ENCODE assay signal across 25 cellular contexts in genomic region chr3:126338796-126339241, GRCh38. TPM values are rescaled to one million over a fixed set of nuclear protein-coding genes. Genes with fewer than 3 reads are reported as not detected.
DNase-seq lines count a peak whose midpoint lies in the region; ATAC-seq and TF ChIP-seq lines count a peak whose summit lies in the region.
"Had no signal": no experiment of that assay in that cellular context is flagged by ENCODE, and none has a peak within 500 bp of the region (broad histone marks: within the 10 kb centered on the region; RNA-seq: fewer than 3 reads in every experiment).

No MANE protein-coding gene starts in this region.

- H3K36me3 ChIP-seq in ovary (no peaks in the 10 kb centered on the region), uterus (no peaks in the 10 kb centered on the region)

- no peaks in the 10 kb centered on the region for H3K27me3 ChIP-seq in ovary
- no peaks in the 10 kb centered on the region for H3K27me3 ChIP-seq in uterus
- H3K27me3 ChIP-seq: upper lobe of left lung had no signal

- H3K36me3 Mint-ChIP-seq in activated naive CD8-positive, alpha-beta T cell treated with anti-CD3 and anti-CD28 coated beads, Interleukin-2, amount 10 ng/mL, durations not matched to agents 7 days and 5 days: no peaks in the 10 kb centered on the region
- H3K36me3 Mint-ChIP-seq in activated naive CD8-positive, alpha-beta T cell treated with anti-CD3 and anti-CD28 coated beads for 36 hours: no peaks in the 10 kb centered on the region

- TF ChIP-seq CTCF in ovary (IDR thresholded peaks at IDR 0.05) (no peak), uterus (IDR thresholded peaks at IDR 0.05) (no peak)

- no peaks in the 10 kb centered on the region for H3K9me3 ChIP-seq in ovary
- no peaks in the 10 kb centered on the region for H3K9me3 ChIP-seq in uterus
- H3K9me3 ChIP-seq: upper lobe of left lung had no signal

- TF ChIP-seq POLR2A in ovary (IDR thresholded peaks at IDR 0.05) (no peak), uterus (IDR thresholded peaks at IDR 0.05) (no peak)

- no peak for TF ChIP-seq EP300 in ovary (IDR thresholded peaks at IDR 0.05)

- no peak overlapping the region for H3K4me3 ChIP-seq in ovary
- no peak overlapping the region for H3K4me3 ChIP-seq in uterus
- H3K4me3 ChIP-seq: upper lobe of left lung had no signal

- ATAC-seq in activated naive CD8-positive, alpha-beta T cell treated with anti-CD3 and anti-CD28 coated beads, Interleukin-2, amount 10 ng/mL, durations not matched to agents 7 days and 5 days (ENCODE audit: low read depth): no peak
- ATAC-seq in left ventricle myocardium superior: peak; percentile 9
- no peak for ATAC-seq in HG03354 (IDR thresholded peaks at IDR 0.05; ENCODE audit: poor library complexity, severe bottlenecking, unreplicated experiment)
- ATAC-seq: effector memory CD8-positive, alpha-beta T cell had no signal

- WGBS in ovary, 3 donors: 63 to 71% (median 67%) methylated on average over 14 of the region's 14 CpGs

- no peak overlapping the region for H3K4me3 Mint-ChIP-seq in activated naive CD8-positive, alpha-beta T cell treated with anti-CD3 and anti-CD28 coated beads, Interleukin-2, amount 10 ng/mL, durations not matched to agents 7 days and 5 days
- H3K4me3 Mint-ChIP-seq in activated naive CD8-positive, alpha-beta T cell treated with anti-CD3 and anti-CD28 coated beads for 36 hours: no peak overlapping the region
- H3K4me3 Mint-ChIP-seq: CD4-positive, alpha-beta T cell; central memory CD8-positive, alpha-beta T cell; effector memory CD8-positive, alpha-beta T cell; nephron; T-helper 1 cell treated with Interleukin-12 subunit alpha and Interleukin-12 subunit beta and Interleukin-4 antibody, amounts not matched to agents 30 μg/mL and 1 μg/mL, for 36 hours had no signal

- POLR2A ChIA-PET in activated naive CD8-positive, alpha-beta T cell treated with anti-CD3 and anti-CD28 coated beads, Interleukin-2, amount 10 ng/mL, durations not matched to agents 7 days and 5 days (lab: Charles Lee): no interaction called here

- peak; percentile 16 for DNase-seq in activated naive CD8-positive, alpha-beta T cell treated with anti-CD3 and anti-CD28 coated beads, Interleukin-2, amount 10 ng/mL, durations not matched to agents 7 days and 5 days
- DNase-seq in activated naive CD8-positive, alpha-beta T cell treated with anti-CD3 and anti-CD28 coated beads for 36 hours: no peak
- DNase-seq in left ventricle myocardium superior: peak; percentile 38
- DNase-seq in ovary: peak in 3 of 5 donors; percentile 15 to 34 (median 21)
- peak; percentile 10 to 16 for DNase-seq in uterus
- DNase-seq in SW480 (ENCODE audit: low spot score): no peak
- no peak for DNase-seq in stimulated activated CD4-positive, alpha-beta T cell treated with anti-CD3 and anti-CD28 coated beads, Interleukin-1b, Interleukin-23, amount 100 ng/mL, for 48 hours
- DNase-seq: activated gamma-delta T cell; amygdala; DMS79; effector memory CD8-positive, alpha-beta T cell; Kasumi-1; mesendoderm; NCI-H1436; NCI-H446; stimulated activated CD4-positive, alpha-beta T cell treated with anti-CD3 and anti-CD28 coated beads, Interleukin-15, amount 100 ng/mL, for 24 hours; stimulated activated naive CD4-positive, alpha-beta T cell had no signal

- H3K27me3 Mint-ChIP-seq in activated naive CD8-positive, alpha-beta T cell treated with anti-CD3 and anti-CD28 coated beads, Interleukin-2, amount 10 ng/mL, durations not matched to agents 7 days and 5 days: no peaks in the 10 kb centered on the region
- no peaks in the 10 kb centered on the region for H3K27me3 Mint-ChIP-seq in activated naive CD8-positive, alpha-beta T cell treated with anti-CD3 and anti-CD28 coated beads for 36 hours

- H3K4me1 ChIP-seq in ovary (ENCODE audit: insufficient read depth): peaks cover 21% of the 10 kb centered on the region
- peaks cover 0 to 4% of the 10 kb centered on the region in 2 donors for H3K4me1 ChIP-seq in uterus

- H3K27ac Mint-ChIP-seq in activated naive CD8-positive, alpha-beta T cell treated with anti-CD3 and anti-CD28 coated beads, Interleukin-2, amount 10 ng/mL, durations not matched to agents 7 days and 5 days: no peak overlapping the region
- H3K27ac Mint-ChIP-seq in activated naive CD8-positive, alpha-beta T cell treated with anti-CD3 and anti-CD28 coated beads for 36 hours: no peak overlapping the region
- H3K27ac Mint-ChIP-seq: CD4-positive, alpha-beta T cell; effector memory CD8-positive, alpha-beta T cell; nephron; T-helper 1 cell treated with Interleukin-12 subunit alpha and Interleukin-12 subunit beta and Interleukin-4 antibody, amounts not matched to agents 30 μg/mL and 1 μg/mL, for 36 hours had no signal

- intact Hi-C loops in left ventricle myocardium superior (cut with micrococcal nuclease) (no loop called here), ovary (cut with DNase I) (no loop called here), uterus (cut with DNase I; ENCODE audit: low total_unique reads) (no loop called here)

- no peaks in the 10 kb centered on the region for H3K4me1 Mint-ChIP-seq in activated naive CD8-positive, alpha-beta T cell treated with anti-CD3 and anti-CD28 coated beads, Interleukin-2, amount 10 ng/mL, durations not matched to agents 7 days and 5 days
- H3K4me1 Mint-ChIP-seq in activated naive CD8-positive, alpha-beta T cell treated with anti-CD3 and anti-CD28 coated beads for 36 hours: no peaks in the 10 kb centered on the region
- H3K4me1 Mint-ChIP-seq: central memory CD8-positive, alpha-beta T cell; nephron had no signal

- no peak overlapping the region for H3K27ac ChIP-seq in ovary
- no peak overlapping the region for H3K27ac ChIP-seq in uterus

- H3K9me3 Mint-ChIP-seq in activated naive CD8-positive, alpha-beta T cell treated with anti-CD3 and anti-CD28 coated beads, Interleukin-2, amount 10 ng/mL, durations not matched to agents 7 days and 5 days: no peaks in the 10 kb centered on the region
- no peaks in the 10 kb centered on the region for H3K9me3 Mint-ChIP-seq in activated naive CD8-positive, alpha-beta T cell treated with anti-CD3 and anti-CD28 coated beads for 36 hours
- H3K9me3 Mint-ChIP-seq: CD4-positive, alpha-beta T cell; central memory CD8-positive, alpha-beta T cell; effector memory CD8-positive, alpha-beta T cell; nephron; T-helper 1 cell treated with Interleukin-12 subunit alpha and Interleukin-12 subunit beta and Interleukin-4 antibody, amounts not matched to agents 30 μg/mL and 1 μg/mL, for 36 hours had no signal

RNA-seq across cellular contexts. Expression of gene KLF15, which starts 18.4 kb away (rescaled TPM):
- under 1 TPM; 0.11 to 0.22 TPM for total RNA-seq in activated naive CD8-positive, alpha-beta T cell treated with anti-CD3 and anti-CD28 coated beads, Interleukin-2, amount 10 ng/mL, durations not matched to agents 7 days and 5 days
- total RNA-seq in activated naive CD8-positive, alpha-beta T cell treated with anti-CD3 and anti-CD28 coated beads for 36 hours: under 1 TPM; 0.41 to 0.42 TPM
- total RNA-seq in left ventricle myocardium superior (28.5 TPM), ovary (10 to 100 TPM; 23.2 to 83.3 (median 40.0) TPM), uterus (10 to 100 TPM in 3 of 4 donors, 1 to 10 TPM in 1; 1.9 to 23.4 (median 18.2) TPM)
- 10 to 100 TPM; 13.4 to 61.4 TPM for polyA plus RNA-seq in ovary

RNA-seq across cellular contexts. Expression of gene CFAP100, which starts 55.9 kb away (rescaled TPM):
- not detected for total RNA-seq in activated naive CD8-positive, alpha-beta T cell treated with anti-CD3 and anti-CD28 coated beads, Interleukin-2, amount 10 ng/mL, durations not matched to agents 7 days and 5 days
- not detected for total RNA-seq in activated naive CD8-positive, alpha-beta T cell treated with anti-CD3 and anti-CD28 coated beads for 36 hours
- total RNA-seq in left ventricle myocardium superior (not detected), ovary (10 to 100 TPM in 1 of 7 donors, 1 to 10 TPM in 4, not detected in 2; 1.5 to 21.3 (median 1.7) TPM), uterus (1 to 10 TPM in 1 of 4 donors, under 1 TPM in 1, not detected in 2; 0.98 to 2.8 TPM)
- polyA plus RNA-seq in ovary: under 1 TPM in 1 of 2 donors, not detected in 1; 0.06 TPM
- total RNA-seq: CD4-positive, alpha-beta T cell; fibroblast of lung had no signal
- polyA plus RNA-seq: AG04450, fibroblast of lung had no signal

Comparison
In these comparisons a context has a peak if more than half of its experiments do, and no peak if none do; other contexts are left out.
1. DNase-seq: peak in activated naive CD8-positive, alpha-beta T cell treated with anti-CD3 and anti-CD28 coated beads, Interleukin-2, amount 10 ng/mL, durations not matched to agents 7 days and 5 days (single experiment), left ventricle myocardium superior (single experiment), ovary (3 of 5) and uterus (2 of 2); none in activated naive CD8-positive, alpha-beta T cell treated with anti-CD3 and anti-CD28 coated beads for 36 hours (single experiment), SW480 (single experiment) and stimulated activated CD4-positive, alpha-beta T cell treated with anti-CD3 and anti-CD28 coated beads, Interleukin-1b, Interleukin-23, amount 100 ng/mL, for 48 hours (single experiment).